ENCODE assay signal across 16 cellular contexts in genomic region chr15:45386420-45386819, GRCh38. TPM values are rescaled to one million over a fixed set of nuclear protein-coding genes. Genes with fewer than 3 reads are reported as not detected.
DNase-seq lines count a peak whose midpoint lies in the region; ATAC-seq and TF ChIP-seq lines count a peak whose summit lies in the region.
"Had no signal": no experiment of that assay in that cellular context is flagged by ENCODE, and none has a peak within 500 bp of the region (broad histone marks: within the 10 kb centered on the region; RNA-seq: fewer than 3 reads in every experiment).

No MANE protein-coding gene starts in this region.

- no peaks in the 10 kb centered on the region for H3F3A ChIP-seq in smooth muscle cell (ENCODE audit: low read depth)

- H3K4me1 ChIP-seq in smooth muscle cell (ENCODE audit: low read depth): no peaks in the 10 kb centered on the region
- no peaks in the 10 kb centered on the region for H3K4me1 ChIP-seq in CD4-positive, alpha-beta memory T cell (ENCODE audit: insufficient read depth, low read length)
- H3K4me1 ChIP-seq: BLaER1 had no signal

- WGBS in smooth muscle cell (ENCODE audit: low lambda C conversion rate): 35% methylated on average over 5 of the region's 5 CpGs

- peaks cover 61% of the 10 kb centered on the region for H3K27me3 Mint-ChIP-seq in T-helper 17 cell
- peaks cover 10 to 13% of the 10 kb centered on the region in 2 donors for H3K27me3 Mint-ChIP-seq in CD4-positive, alpha-beta memory T cell

- peak; percentile 76 for ATAC-seq in left lobe of liver
- no peak for ATAC-seq in T-helper 17 cell

- DNase-seq in NCI-H2171 (lab: John Stamatoyannopoulos, UW) (peak; percentile 38), cerebellum (ENCODE audit: low spot score) (peak; percentile 85), left lobe of liver (ENCODE audit: low spot score) (peak; percentile 78), smooth muscle cell (lab: John Stamatoyannopoulos, UW; ENCODE audit: unreplicated experiment) (no peak), GM19240 (ENCODE audit: insufficient read length, low spot score) (no peak), T-helper 17 cell (no peak), DMS79 treated with DMSO at 0.1 percent for 48 hours (lab: John Stamatoyannopoulos, UW) (no peak)
- DNase-seq in CD4-positive, alpha-beta memory T cell: no peak
- DNase-seq: activated gamma-delta T cell, brain microvascular endothelial cell, EL, GM23248, lower lobe of right lung, NCI-H2029 had no signal

- H3K4me3 Mint-ChIP-seq in T-helper 17 cell: no peak overlapping the region
- H3K4me3 Mint-ChIP-seq in CD4-positive, alpha-beta memory T cell: no peak overlapping the region

- intact Hi-C loops in CD4-positive, alpha-beta memory T cell (cut with micrococcal nuclease): no loop called here

- no peaks in the 10 kb centered on the region for H3K4me1 Mint-ChIP-seq in T-helper 17 cell
- no peaks in the 10 kb centered on the region for H3K4me1 Mint-ChIP-seq in CD4-positive, alpha-beta memory T cell

- H3K36me3 ChIP-seq in smooth muscle cell (ENCODE audit: low read depth): no peaks in the 10 kb centered on the region
- no peaks in the 10 kb centered on the region for H3K36me3 ChIP-seq in CD4-positive, alpha-beta memory T cell (ENCODE audit: insufficient read depth, low read length)
- H3K36me3 ChIP-seq: BLaER1, brain microvascular endothelial cell, lower lobe of right lung had no signal

- CTCF ChIA-PET in CD4-positive, alpha-beta memory T cell (lab: Charles Lee; ENCODE audit: partially characterized antibody): no interaction called here

- TF ChIP-seq CTCF in smooth muscle cell (IDR thresholded peaks at IDR 0.05; ENCODE audit: borderline replicate concordance, insufficient read depth, poor library complexity, severe bottlenecking): no peak

- no peaks in the 10 kb centered on the region for H3K9me3 ChIP-seq in smooth muscle cell (replicated peaks; ENCODE audit: low read depth)
- H3K9me3 ChIP-seq in T-helper 17 cell (ENCODE audit: control insufficient read depth, low read length, poor library complexity, severe bottlenecking): no peaks in the 10 kb centered on the region
- H3K9me3 ChIP-seq in CD4-positive, alpha-beta memory T cell (ENCODE audit: control insufficient read depth in 1 of 2, low read length in 2 of 2): no peaks in the 10 kb centered on the region
- H3K9me3 ChIP-seq: BLaER1, lower lobe of right lung had no signal

- POLR2A ChIA-PET in CD4-positive, alpha-beta memory T cell (lab: Charles Lee; ENCODE audit: partially characterized antibody): no interaction called here

- peak overlapping the region; percentile 8 for H3K4me2 ChIP-seq in smooth muscle cell
- H3K4me2 ChIP-seq: BLaER1 had no signal

- H3K79me2 ChIP-seq in smooth muscle cell (ENCODE audit: low read depth): no peaks in the 10 kb centered on the region

- no peak overlapping the region for H3K27ac ChIP-seq in smooth muscle cell (ENCODE audit: low read depth)
- H3K27ac ChIP-seq in CD4-positive, alpha-beta memory T cell (ENCODE audit: low read depth, low read length): no peak overlapping the region
- H3K27ac ChIP-seq: BLaER1, brain microvascular endothelial cell, GM23248, lower lobe of right lung, SK-N-MC had no signal

- no peak overlapping the region for H2AFZ ChIP-seq in smooth muscle cell (ENCODE audit: low read depth)
- H2AFZ ChIP-seq: GM23248 had no signal

- H4K20me1 ChIP-seq in smooth muscle cell (ENCODE audit: low read depth): no peaks in the 10 kb centered on the region
- H4K20me1 ChIP-seq: BLaER1 had no signal

- H3K4me3 ChIP-seq in smooth muscle cell: no peak overlapping the region
- H3K4me3 ChIP-seq in CD4-positive, alpha-beta memory T cell (ENCODE audit: low read length in 2 of 2): no peak overlapping the region
- H3K4me3 ChIP-seq: BLaER1, GM23248, lower lobe of right lung, SK-N-MC had no signal

- no peak overlapping the region for H3K27ac Mint-ChIP-seq in T-helper 17 cell
- H3K27ac Mint-ChIP-seq in CD4-positive, alpha-beta memory T cell: no peak overlapping the region

- no peaks in the 10 kb centered on the region for H3K36me3 Mint-ChIP-seq in T-helper 17 cell (ENCODE audit: low read depth)
- H3K36me3 Mint-ChIP-seq in CD4-positive, alpha-beta memory T cell: no peaks in the 10 kb centered on the region

- peaks cover 19% of the 10 kb centered on the region for H3K27me3 ChIP-seq in smooth muscle cell (ENCODE audit: low read depth)
- no peaks in the 10 kb centered on the region for H3K27me3 ChIP-seq in CD4-positive, alpha-beta memory T cell (ENCODE audit: insufficient read depth, low read length)
- H3K27me3 ChIP-seq: BLaER1 had no signal

- H3K9me3 Mint-ChIP-seq in CD4-positive, alpha-beta memory T cell: no peaks in the 10 kb centered on the region

- no peak overlapping the region for H3K9ac ChIP-seq in smooth muscle cell (ENCODE audit: low read depth)
- H3K9ac ChIP-seq: BLaER1, GM23248 had no signal

RNA-seq across cellular contexts. Expression of gene GATM, which starts 8.1 kb away (rescaled TPM):
- total RNA-seq in cerebellum: 93.4 TPM
- total RNA-seq in left lobe of liver: 570 TPM
- total RNA-seq in smooth muscle cell: 0.67 and 1.1 TPM in 2 replicates
- polyA plus RNA-seq in smooth muscle cell: 1.1 and 1.7 TPM in 2 replicates
- under 1 TPM in 1 of 2 donors, not detected in 1; 0.32 TPM for total RNA-seq in T-helper 17 cell
- total RNA-seq in CD4-positive, alpha-beta memory T cell: 1 to 10 TPM; 1.1 to 1.6 TPM
- under 1 TPM in 1 of 2 donors, not detected in 1; 0.26 TPM for polyA plus RNA-seq in CD4-positive, alpha-beta memory T cell
- total RNA-seq: GM23248 had no signal
- polyA plus RNA-seq: GM23248 had no signal

Comparison
In these comparisons a context has a peak if more than half of its experiments do, and no peak if none do; other contexts are left out.
1. DNase-seq: peak in NCI-H2171 (single experiment), cerebellum (single experiment) and left lobe of liver (single experiment); none in smooth muscle cell (single experiment), GM19240 (single experiment), T-helper 17 cell (0 of 3), CD4-positive, alpha-beta memory T cell (0 of 5) and DMS79 treated with DMSO at 0.1 percent for 48 hours (single experiment).
2. RNA of gene GATM, which starts 8.1 kb away (total RNA-seq): 570 TPM in left lobe of liver (single experiment) and 93.4 TPM in cerebellum (single experiment); 1.1 to 1.6 TPM in CD4-positive, alpha-beta memory T cell, 0.67 to 1.1 TPM in smooth muscle cell and 0.32 TPM in T-helper 17 cell; every median in the first group is over 10 times any median in the second.